In the genomic region with DNA sequence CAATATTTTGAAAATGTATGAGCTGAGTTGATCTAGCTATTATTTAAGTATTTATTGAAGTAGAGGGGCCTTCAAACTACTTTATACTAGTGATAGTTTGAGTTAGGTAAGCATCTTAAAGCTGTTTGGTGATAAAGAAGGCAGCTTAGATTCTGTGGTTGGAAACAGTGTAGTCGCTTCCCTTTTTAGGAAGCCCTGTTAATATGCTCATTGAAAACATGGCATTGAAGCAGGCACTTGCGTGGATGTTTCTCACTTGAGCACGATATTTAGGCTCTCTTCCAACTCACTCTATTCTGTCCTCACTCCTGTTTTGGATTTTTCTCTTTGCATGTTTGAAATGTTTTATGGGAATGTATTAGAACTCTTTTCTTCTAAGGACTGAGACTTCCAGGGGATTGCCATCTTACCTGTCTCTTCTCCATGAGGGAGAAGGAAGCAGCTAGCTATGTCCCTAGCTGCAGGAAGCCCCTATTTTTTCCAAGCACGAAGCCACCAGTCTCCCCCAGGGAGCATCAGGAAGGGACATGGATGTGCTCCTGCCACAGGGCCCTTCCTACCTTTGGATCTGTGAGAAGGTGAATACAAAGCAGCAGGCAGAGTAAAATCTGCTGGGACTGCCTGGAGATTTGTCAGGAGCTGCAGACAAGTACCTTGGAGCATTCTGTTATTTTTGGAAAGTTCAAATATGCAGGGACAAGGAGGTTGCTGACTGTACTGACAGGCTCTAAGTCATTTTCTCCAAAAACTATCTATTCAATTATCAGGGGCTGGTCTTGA, we compare ENCODE assay signal across 1 cellular context.
TF ChIP-seq lines count a peak whose summit lies in the region.

No MANE protein-coding gene starts in this region.

TF ChIP-seq in SK-N-SH, 30 proteins besides CTCF, POLR2A, EP300 and RAD21:
- no peak for TF ChIP-seq RXRA (IDR thresholded peaks at IDR 0.05; ENCODE audit: borderline replicate concordance, low read depth)
- no peak for TF ChIP-seq GATA2 (CRISPR knock-in tag; IDR thresholded peaks at IDR 0.05)
- TF ChIP-seq RCOR1 (IDR thresholded peaks at IDR 0.05; ENCODE audit: low read length), result no peak
